Comparison of ENCODE assay signal across 2 cellular contexts in the genomic region with DNA sequence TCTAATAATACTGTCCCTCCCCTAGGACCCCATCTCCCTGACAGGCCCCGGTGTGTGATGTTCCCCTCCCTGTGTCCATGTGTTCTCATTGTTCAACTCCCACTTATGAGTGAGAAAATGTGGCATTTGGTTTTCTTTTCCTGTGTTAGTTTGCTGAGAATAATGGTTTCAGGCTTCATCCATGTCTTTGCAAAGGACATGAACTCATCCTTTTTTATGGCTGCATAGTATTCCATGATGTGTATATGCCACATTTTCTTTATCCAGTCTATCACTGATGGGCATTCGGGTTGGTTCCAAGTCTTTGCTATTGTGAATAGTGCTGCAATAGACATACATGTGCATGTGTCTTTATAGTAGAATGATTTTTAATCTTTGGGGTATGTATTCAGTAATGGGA. TPM values are rescaled to one million over a fixed set of nuclear protein-coding genes. Genes with fewer than 3 reads are reported as not detected.
DNase-seq lines count a peak whose midpoint lies in the region; ATAC-seq, FAIRE-seq and TF ChIP-seq lines count a peak whose summit lies in the region.
"Not testable (repeated sequence)": the region's sequence is repeated elsewhere in the genome, so short reads cannot be mapped to it uniquely, and the experiment has no call there.

No MANE protein-coding gene starts in this region.

- not testable (repeated sequence) for H3K4me1 ChIP-seq in HEK293 (ENCODE audit: control insufficient read depth, insufficient read depth, low read length); K562 (replicated peaks in 1 of 2; ENCODE audit: control insufficient read depth in 2 of 2, insufficient read depth in 2 of 2, low read length in 2 of 2)

- H3K36me3 ChIP-seq in HEK293 (ENCODE audit: control insufficient read depth in 2 of 2, insufficient read depth in 1 of 2, low read length in 2 of 2); K562 (ENCODE audit: control insufficient read depth, insufficient read depth, low read length): not testable (repeated sequence)

- POLR2A ChIA-PET in HEK293 (lab: Yijun Ruan, JAX); K562 (lab: Yijun Ruan, JAX): not testable (repeated sequence)

- not testable (repeated sequence) for H3K27ac ChIP-seq in HEK293 (ENCODE audit: extremely low read depth, low read depth, low read length); K562 (ENCODE audit: extremely low read depth, low read depth, low read length)

- H3K4me2 ChIP-seq in K562 (ENCODE audit: insufficient read depth, low read length): not testable (repeated sequence)

- DNase-seq in K562 (ENCODE audit: extremely low read depth in 1 of 4, low spot score in 3 of 4): not testable (repeated sequence)

- H3K79me2 ChIP-seq in K562 (ENCODE audit: control insufficient read depth, insufficient read depth, low read length): not testable (repeated sequence)

- H3K4me3 ChIP-seq in HEK293 (ENCODE audit: low read depth, low read length); K562: not testable (repeated sequence)

- H3K9me3 ChIP-seq in HEK293 (ENCODE audit: control insufficient read depth, insufficient read depth, low read depth, low read length); K562 (replicated peaks; ENCODE audit: control insufficient read depth, insufficient read depth, low read depth, low read length): not testable (repeated sequence)

- not testable (repeated sequence) for H3K27me3 ChIP-seq in K562 (ENCODE audit: control insufficient read depth in 2 of 2, insufficient read depth in 2 of 2, low read length in 2 of 2)

- not testable (repeated sequence) for TF ChIP-seq CTCF in HEK293 (tag by site-specific recombination; IDR thresholded peaks at IDR 0.05); K562 (IDR thresholded peaks at IDR 0.05 in 2 of 3, conservative IDR thresholded peaks at IDR 0.05 in 1 of 3; ENCODE audit: insufficient read depth in 2 of 3, low read depth in 1 of 3, low read length in 3 of 3)

- not testable (repeated sequence) for H3K9me1 ChIP-seq in K562 (ENCODE audit: control insufficient read depth, insufficient read depth, low read length)

- FAIRE-seq in K562 (lab: Jason Lieb, UNC): not testable (repeated sequence)

- H2AFZ ChIP-seq in K562 (ENCODE audit: low read depth, low read length): not testable (repeated sequence)

- WGBS in K562 (ENCODE audit: insufficient coverage, low coverage, missing lambda C conversion rate): 24% methylated on average over 2 of the region's 2 CpGs

- not testable (repeated sequence) for BruUV-seq in K562 (replicated peaks; lab: Mats Ljungman, UMichigan)

- in situ Hi-C loops in K562 (cut with MboI): loop anchor here (5.0 kb wide), 1 partner anchor 1231 kb away; no protein-coding TSS in a partner anchor

- H3K9ac ChIP-seq in K562 (ENCODE audit: insufficient read depth in 1 of 2, low read depth in 2 of 2, low read length in 2 of 2): not testable (repeated sequence)

- intact Hi-C loops in K562 (cut with micrococcal nuclease): not testable (repeated sequence)

- TF ChIP-seq POLR2A in K562 (conservative IDR thresholded peaks at IDR 0.05): not testable (repeated sequence)

- ATAC-seq in K562: not testable (repeated sequence)

- CTCF ChIA-PET in HEK293 (lab: Yijun Ruan, JAX); K562 (lab: Yijun Ruan, JAX; ENCODE audit: low intra/inter-chr PET ratio): not testable (repeated sequence)

- not testable (repeated sequence) for H4K20me1 ChIP-seq in K562 (replicated peaks; ENCODE audit: control insufficient read depth, insufficient read depth, low read length)

- not testable (repeated sequence) for TF ChIP-seq EP300 in K562 (IDR thresholded peaks at IDR 0.05; ENCODE audit: low read length)

- TF ChIP-seq RAD21 in K562 (CRISPR knock-in tag; conservative IDR thresholded peaks at IDR 0.05 in 1 of 2, IDR thresholded peaks at IDR 0.05 in 1 of 2): not testable (repeated sequence)

TF ChIP-seq in HEK293, 187 proteins besides CTCF, POLR2A, EP300 and RAD21:
- peak; percentile 64 for TF ChIP-seq ZNF146 (tag by site-specific recombination; IDR thresholded peaks at IDR 0.05)

TF ChIP-seq in K562, 482 proteins besides CTCF, POLR2A, EP300 and RAD21:
- peak; percentile 74 for TF ChIP-seq ZNF146 (CRISPR knock-in tag; IDR thresholded peaks at IDR 0.05; ENCODE audit: unreplicated experiment)

RNA-seq across cellular contexts. Expression of gene ANKRD36, which starts 55.6 kb away (rescaled TPM):
- 108 and 226 TPM in 2 replicates for total RNA-seq in K562 (2011; cell fraction: chromatin; rRNA removed; ENCODE audit: low replicate concordance)
- 52.2 and 62.4 TPM in 2 replicates for total RNA-seq in K562 (2011; cell fraction: nucleolus; rRNA removed)
- 82.4 and 83.8 TPM in 2 replicates for total RNA-seq in K562 (2011; cell fraction: nucleoplasm; rRNA removed)
- 25.3 and 27.3 TPM in 2 replicates for total RNA-seq in K562 (2014; rRNA removed)
- total RNA-seq in K562 (2014; rRNA removed; fragmentation: Illumina TruSeq; extraction: Trizol): 21.8 and 25.5 TPM in 2 replicates
- 26.7 and 29.1 TPM in 2 replicates for total RNA-seq in K562 (2015; rRNA removed; fragmentation: Illumina TruSeq; extraction: Trizol)
- 15.7 and 19.0 TPM in 2 replicates for total RNA-seq in K562 (2021)
- polyA plus RNA-seq in K562 (2011; rRNA removed): 11.4 and 12.9 TPM in 2 replicates
- polyA plus RNA-seq in K562 (2011; cell fraction: cytosol; rRNA removed): 1.8 and 2.2 TPM in 2 replicates
- polyA plus RNA-seq in K562 (2011; cell fraction: nucleus; rRNA removed): 67.9 and 78.2 TPM in 2 replicates
- polyA plus RNA-seq in K562 (2012): 5.0 and 6.8 TPM in 2 replicates
- polyA plus RNA-seq in K562 (2014; fragmentation: Illumina TruSeq; extraction: Trizol): 7.6 and 8.1 TPM in 2 replicates
- 1 to 10 TPM; 8.0 to 9.6 TPM for polyA plus RNA-seq in K562 (2014; fragmentation: Nextera tagmentation; extraction: Ambion mirVana)
- 11.2 and 15.4 TPM in 2 replicates for polyA plus RNA-seq in K562 (2014; rRNA removed)
- 69.6 and 95.4 TPM in 2 replicates for polyA minus RNA-seq in K562 (2011; rRNA and poly(A)+ RNA removed)
- polyA minus RNA-seq in K562 (2011; cell fraction: cytosol; rRNA and poly(A)+ RNA removed): 3.4 and 4.1 TPM in 2 replicates
- polyA minus RNA-seq in K562 (2011; cell fraction: nucleus; rRNA and poly(A)+ RNA removed): 172 and 270 TPM in 2 replicates
